8 cellular contexts compared by ENCODE assay signal in genomic region chr17:39980402-39981206, GRCh38. TPM values are rescaled to one million over a fixed set of nuclear protein-coding genes. Genes with fewer than 3 reads are reported as not detected.
DNase-seq lines count a peak whose midpoint lies in the region; ATAC-seq and TF ChIP-seq lines count a peak whose summit lies in the region.

Gene PSMD3 (plus strand): TSS chr17:39980807. CDS start chr17:39980971, 164 bp downstream.

- intact Hi-C loops in PC-9 (cut with micrococcal nuclease; ENCODE audit: unreplicated experiment) = loop anchor here (1.0 to 10.0 kb wide), 7 partner anchors 21 to 436 kb away; partner anchors contain the start of gene MIEN1

- peaks cover 31% of the 10 kb centered on the region for H3K79me2 ChIP-seq in PC-9 (ENCODE audit: low read depth)

- peaks cover 15% of the 10 kb centered on the region for H3K4me1 ChIP-seq in PC-9 (replicated peaks; ENCODE audit: insufficient read depth)

- BruUV-seq in PC-9 (replicated peaks; lab: Mats Ljungman, UMichigan) = TSS peak; percentile 48

- H3K27ac ChIP-seq in PC-9 (peak within 1 kb of the TSS; percentile 57), epithelial cell of prostate (peak within 1 kb of the TSS; percentile 99)

- POLR2A ChIA-PET in PC-9 (lab: Charles Lee; ENCODE audit: unreplicated experiment) = interaction anchor here (0.6 to 0.9 kb wide), 5 partner anchors 41 to 781 kb away, joined by 3 to 5 read pairs (median 3); partner anchors contain the start of genes RPL19 and WIPF2

- peak within 1 kb of the TSS; percentile 100 for H3K4me3 ChIP-seq in PC-9

- peaks cover 28% of the 10 kb centered on the region for H4K20me1 ChIP-seq in PC-9 (ENCODE audit: insufficient read depth)

- ATAC-seq in GM21717 (IDR thresholded peaks at IDR 0.05; ENCODE audit: unreplicated experiment) = peak; percentile 88

- CTCF ChIA-PET in PC-9 (lab: Charles Lee) = interaction anchor here (0.5 to 1.5 kb wide), 9 partner anchors 22 to 396 kb away, joined by 3 to 13 read pairs (median 4); partner anchors contain the start of gene GSDMB

- H3K36me3 ChIP-seq in PC-9 (ENCODE audit: low read depth) = peaks cover 10% of the 10 kb centered on the region; the same call in 1 of the 2 replicates

- TF ChIP-seq CTCF in PC-9 (conservative IDR thresholded peaks at IDR 0.05) = peak; percentile 69

- no peaks in the 10 kb centered on the region for H3K27me3 ChIP-seq in PC-9 (ENCODE audit: insufficient read depth, low read depth)

- peak within 1 kb of the TSS; percentile 95 for H2AFZ ChIP-seq in PC-9

- no peaks in the 10 kb centered on the region for H3K9me2 ChIP-seq in PC-9 (ENCODE audit: insufficient read depth)

- in situ Hi-C loops in KBM-7 (cut with MboI; ENCODE audit: low pct_unique_long_range_greater_than_20kb, low sequenced_read_pairs) = no loop called here

- no peaks in the 10 kb centered on the region for H3F3A ChIP-seq in PC-9 (ENCODE audit: insufficient read depth, low read depth)

- peak; percentile 99 for DNase-seq in DMS79 (lab: John Stamatoyannopoulos, UW)
- DNase-seq in KBM-7 = peak; percentile 100
- DNase-seq in PC-9 = peak; percentile 97 to 98
- DNase-seq in activated T-cell treated with anti-CD3 and anti-CD28 coated beads, Interleukin-2, amount 50 U/mL, for 1 hour = peak; percentile 96
- DNase-seq in epithelial cell of prostate (ENCODE audit: low read depth, low spot score) = peak; percentile 98
- peak; percentile 100 for DNase-seq in mucosa of gallbladder (ENCODE audit: low spot score)
- peak; percentile 95 to 96 for DNase-seq in stimulated activated CD8-positive, alpha-beta memory T cell treated with anti-CD3 and anti-CD28 coated beads, Interleukin-4, amount 100 ng/mL, for 4 hours (ENCODE audit: low read depth in 2 of 2, low spot score in 1 of 2)

- no peaks in the 10 kb centered on the region for H3K9me3 ChIP-seq in PC-9 (ENCODE audit: insufficient read depth, low read depth)

- H3K4me2 ChIP-seq in PC-9 = peak within 1 kb of the TSS; percentile 97

RNA-seq across cellular contexts. Expression of gene PSMD3, which starts in this region (rescaled TPM):
- total RNA-seq in PC-9 (2021) (93.2 and 130 TPM in 2 replicates), mucosa of gallbladder (69.5 TPM)

Comparison
In these comparisons a context has a peak if more than half of its experiments do, and no peak if none do; other contexts are left out.
1. Peak in every context shown above with its lines: DNase-seq, ATAC-seq, H3K4me3 ChIP-seq and H3K27ac ChIP-seq.